Comparison of ENCODE assay signal across 23 cellular contexts in genomic region chr21:42668193-42668592, GRCh38. TPM values are rescaled to one million over a fixed set of nuclear protein-coding genes. Genes with fewer than 3 reads are reported as not detected.
A peak's percentile ranks its signal among the peaks of the same experiment; 100 is the strongest.
DNase-seq lines count a peak whose midpoint lies in the region; ATAC-seq and TF ChIP-seq lines count a peak whose summit lies in the region.
"Had no signal": no experiment of that assay in that cellular context is flagged by ENCODE, and none has a peak within 500 bp of the region (broad histone marks: within the 10 kb centered on the region; RNA-seq: fewer than 3 reads in every experiment).

No MANE protein-coding gene starts in this region.

- ATAC-seq in HG02763 (IDR thresholded peaks at IDR 0.05; ENCODE audit: unreplicated experiment): no peak
- no peak for ATAC-seq in activated CD8-positive, alpha-beta memory T cell treated with anti-CD3 and anti-CD28 coated beads, Interleukin-2, amount 10 ng/mL, durations not matched to agents 7 days and 5 days
- ATAC-seq: K562; naive thymus-derived CD4-positive, alpha-beta T cell had no signal

- peak overlapping the region; percentile 45 for H3K4me3 ChIP-seq in DOHH2 (ENCODE audit: low read length)
- H3K4me3 ChIP-seq in endodermal cell (ENCODE audit: low read length): no peak overlapping the region
- H3K4me3 ChIP-seq in tibial nerve: no peak overlapping the region
- H3K4me3 ChIP-seq in lower leg skin (ENCODE audit: low read depth, poor library complexity, severe bottlenecking): no peak overlapping the region
- H3K4me3 ChIP-seq: K562, ovary, thoracic aorta had no signal

- H3K4me1 Mint-ChIP-seq in endodermal cell: peaks cover 37% of the 10 kb centered on the region
- H3K4me1 Mint-ChIP-seq in nephron: peaks cover 43% of the 10 kb centered on the region
- peaks cover 5% of the 10 kb centered on the region for H3K4me1 Mint-ChIP-seq in activated CD8-positive, alpha-beta memory T cell treated with anti-CD3 and anti-CD28 coated beads, Interleukin-2, amount 10 ng/mL, durations not matched to agents 7 days and 5 days

- intact Hi-C loops in lower leg skin (cut with DNase I; ENCODE audit: low total_unique reads): no loop called here

- H3K27me3 ChIP-seq in DOHH2 (ENCODE audit: control insufficient read depth, low read length) (no peaks in the 10 kb centered on the region), endodermal cell (ENCODE audit: control insufficient read depth, insufficient read depth, low read length, poor library complexity, severe bottlenecking) (no peaks in the 10 kb centered on the region), tibial nerve (no peaks in the 10 kb centered on the region)
- H3K27me3 ChIP-seq: breast epithelium, ovary had no signal

- peaks cover 81% of the 10 kb centered on the region for H3K4me1 ChIP-seq in DOHH2 (ENCODE audit: control insufficient read depth, low read length)
- peaks cover 24% of the 10 kb centered on the region for H3K4me1 ChIP-seq in endodermal cell (ENCODE audit: control insufficient read depth, insufficient read depth, low read length)
- peaks cover 3 to 91% (median 46%) of the 10 kb centered on the region in 4 donors for H3K4me1 ChIP-seq in tibial nerve

- H3K27ac Mint-ChIP-seq in endodermal cell (no peak overlapping the region), nephron (peak overlapping the region; percentile 92 to 94 (median 93))
- no peak overlapping the region for H3K27ac Mint-ChIP-seq in activated CD8-positive, alpha-beta memory T cell treated with anti-CD3 and anti-CD28 coated beads, Interleukin-2, amount 10 ng/mL, durations not matched to agents 7 days and 5 days

- H3K27me3 Mint-ChIP-seq in endodermal cell (ENCODE audit: insufficient read depth) (no peaks in the 10 kb centered on the region), nephron (ENCODE audit: low read depth) (no peaks in the 10 kb centered on the region)
- peaks cover 4% of the 10 kb centered on the region for H3K27me3 Mint-ChIP-seq in activated CD8-positive, alpha-beta memory T cell treated with anti-CD3 and anti-CD28 coated beads, Interleukin-2, amount 10 ng/mL, durations not matched to agents 7 days and 5 days
- H3K27me3 Mint-ChIP-seq: naive thymus-derived CD4-positive, alpha-beta T cell had no signal

- H3K4me2 ChIP-seq in DOHH2 (ENCODE audit: low read length): peak overlapping the region; percentile 70

- no peak overlapping the region for H3K9ac ChIP-seq in endodermal cell (ENCODE audit: extremely low read depth, low read length, poor library complexity, severe bottlenecking)

- DNase-seq in endodermal cell (no peak), tibial nerve (ENCODE audit: low spot score in 2 of 2) (no peak), lower leg skin (ENCODE audit: low spot score in 2 of 2) (no peak)
- DNase-seq in activated CD8-positive, alpha-beta memory T cell treated with anti-CD3 and anti-CD28 coated beads, Interleukin-2, amount 10 ng/mL, durations not matched to agents 7 days and 5 days: no peak
- DNase-seq: activated CD4-positive, CD25-positive, alpha-beta regulatory T cell; activated naive CD4-positive, alpha-beta T cell treated with Interleukin-2 at 50 U/mL for 16 hours; effector CD4-positive, alpha-beta T cell; head of caudate nucleus; kidney glomerular epithelial cell; naive thymus-derived CD4-positive, alpha-beta T cell; NCI-H1105; NCI-H1930; NCI-H2227 treated with DMSO at 0.1 percent for 48 hours; NCI-H69; ovary; stimulated activated naive CD4-positive, alpha-beta T cell had no signal

- TF ChIP-seq POLR2A in tibial nerve (IDR thresholded peaks at IDR 0.05) (no peak), lower leg skin (IDR thresholded peaks at IDR 0.05) (no peak)

- H4K20me1 ChIP-seq in DOHH2 (ENCODE audit: control insufficient read depth, insufficient read depth, low read depth, low read length): 0 out of 2 replicates have a peak, but pooled peaks cover 6% of the 10 kb centered on the region

- H3K9me3 ChIP-seq in DOHH2 (ENCODE audit: control insufficient read depth, insufficient read depth, low read length): peaks cover 4% of the 10 kb centered on the region; the same call in 1 of the 2 replicates
- H3K9me3 ChIP-seq in endodermal cell (ENCODE audit: control insufficient read depth, low read length): no peaks in the 10 kb centered on the region
- H3K9me3 ChIP-seq in tibial nerve: no peaks in the 10 kb centered on the region
- H3K9me3 ChIP-seq: breast epithelium, ovary, thoracic aorta had no signal

- WGBS in endodermal cell (ENCODE audit: insufficient coverage in 1 of 2, insufficient read length in 1 of 2), 2 experiments: 89 to 94% methylated on average over 10 to 12 of the region's 12 CpGs
- WGBS in tibial nerve, 2 donors: 56 to 67% methylated on average over 12 of the region's 12 CpGs
- 74 to 83% methylated on average over 12 of the region's 12 CpGs for WGBS in lower leg skin, 2 donors

- H3K4me3 Mint-ChIP-seq in endodermal cell (no peak overlapping the region), nephron (peak overlapping the region; percentile 17 to 57 (median 51))
- no peak overlapping the region for H3K4me3 Mint-ChIP-seq in activated CD8-positive, alpha-beta memory T cell treated with anti-CD3 and anti-CD28 coated beads, Interleukin-2, amount 10 ng/mL, durations not matched to agents 7 days and 5 days
- H3K4me3 Mint-ChIP-seq: naive thymus-derived CD4-positive, alpha-beta T cell had no signal

- TF ChIP-seq EP300 in tibial nerve (IDR thresholded peaks at IDR 0.05): no peak

- H3K27ac ChIP-seq in DOHH2 (ENCODE audit: low read depth, low read length): peak overlapping the region; percentile 78
- H3K27ac ChIP-seq in endodermal cell (ENCODE audit: low read depth, low read length): peak overlapping the region; percentile 74
- peak overlapping the region; percentile 61 to 90 (median 80) for H3K27ac ChIP-seq in tibial nerve
- H3K27ac ChIP-seq: epithelial cell of prostate, ovary, thoracic aorta had no signal

- H3K9me2 ChIP-seq in DOHH2 (replicated peaks; ENCODE audit: control insufficient read depth, low read length): no peaks in the 10 kb centered on the region

- peaks cover 23% of the 10 kb centered on the region for H3K36me3 ChIP-seq in DOHH2 (ENCODE audit: control insufficient read depth, low read length)
- H3K36me3 ChIP-seq in endodermal cell (ENCODE audit: control insufficient read depth, insufficient read depth, low read length): peaks cover 36% of the 10 kb centered on the region
- no peaks in the 10 kb centered on the region for H3K36me3 ChIP-seq in tibial nerve
- H3K36me3 ChIP-seq: breast epithelium, ovary, thoracic aorta had no signal

- CTCF ChIA-PET in activated CD8-positive, alpha-beta memory T cell treated with anti-CD3 and anti-CD28 coated beads, Interleukin-2, amount 10 ng/mL, durations not matched to agents 7 days and 5 days (lab: Charles Lee): no interaction called here

- TF ChIP-seq CTCF in DOHH2 (IDR thresholded peaks at IDR 0.05; ENCODE audit: low read depth, low read length, poor library complexity, severe bottlenecking) (no peak), endodermal cell (conservative IDR thresholded peaks at IDR 0.05) (no peak), nephron (IDR thresholded peaks at IDR 0.05; ENCODE audit: unreplicated experiment in 3 of 3) (no peak), tibial nerve (IDR thresholded peaks at IDR 0.05) (no peak), lower leg skin (IDR thresholded peaks at IDR 0.05) (no peak)

- peaks cover 25% of the 10 kb centered on the region for H3F3A ChIP-seq in DOHH2 (ENCODE audit: control insufficient read depth, insufficient read depth)

- H3K79me2 ChIP-seq in DOHH2 (ENCODE audit: control insufficient read depth, low read length): peaks cover 48% of the 10 kb centered on the region

- peaks cover 2% of the 10 kb centered on the region for H3K9me3 Mint-ChIP-seq in endodermal cell
- no peaks in the 10 kb centered on the region for H3K9me3 Mint-ChIP-seq in nephron
- no peaks in the 10 kb centered on the region for H3K9me3 Mint-ChIP-seq in activated CD8-positive, alpha-beta memory T cell treated with anti-CD3 and anti-CD28 coated beads, Interleukin-2, amount 10 ng/mL, durations not matched to agents 7 days and 5 days (ENCODE audit: low read depth)
- H3K9me3 Mint-ChIP-seq: naive thymus-derived CD4-positive, alpha-beta T cell had no signal

- H3K36me3 Mint-ChIP-seq in endodermal cell (ENCODE audit: low read depth): peaks cover 24% of the 10 kb centered on the region
- peaks cover 10% of the 10 kb centered on the region for H3K36me3 Mint-ChIP-seq in nephron (ENCODE audit: low read depth)
- H3K36me3 Mint-ChIP-seq in activated CD8-positive, alpha-beta memory T cell treated with anti-CD3 and anti-CD28 coated beads, Interleukin-2, amount 10 ng/mL, durations not matched to agents 7 days and 5 days: no peaks in the 10 kb centered on the region

RNA-seq across cellular contexts. Expression of gene PDE9A, which starts 14.8 kb away (rescaled TPM):
- total RNA-seq in endodermal cell: 10 to 100 TPM; 45.9 to 62.4 TPM
- 36.5 TPM for polyA plus RNA-seq in endodermal cell (2013, experiment 1 of 2)
- 34.3 TPM for polyA plus RNA-seq in endodermal cell (2013, experiment 2 of 2)
- total RNA-seq in tibial nerve: 10 to 100 TPM; 26.7 to 30.6 (median 28.7) TPM
- 10 to 100 TPM in 2 of 4 donors, 1 to 10 TPM in 2; 2.1 to 16.3 (median 9.0) TPM for total RNA-seq in lower leg skin
- 1 to 10 TPM; 2.0 to 6.8 TPM for total RNA-seq in activated CD8-positive, alpha-beta memory T cell treated with anti-CD3 and anti-CD28 coated beads, Interleukin-2, amount 10 ng/mL, durations not matched to agents 7 days and 5 days

Comparison
In these comparisons a context has a peak if more than half of its experiments do, and no peak if none do; other contexts are left out.
1. H3K27ac Mint-ChIP-seq: peak in nephron (3 of 3); none in endodermal cell (single experiment) and activated CD8-positive, alpha-beta memory T cell treated with anti-CD3 and anti-CD28 coated beads, Interleukin-2, amount 10 ng/mL, durations not matched to agents 7 days and 5 days (single experiment).
2. H3K4me3 Mint-ChIP-seq: peak in nephron (3 of 3); none in endodermal cell (single experiment) and activated CD8-positive, alpha-beta memory T cell treated with anti-CD3 and anti-CD28 coated beads, Interleukin-2, amount 10 ng/mL, durations not matched to agents 7 days and 5 days (single experiment).
3. Peak in every context shown above with its lines, with median percentiles within 50 percentile points of each other: H3K27ac ChIP-seq.